Comparison of ENCODE assay signal across 21 cellular contexts in genomic region chr1:25530348-25531081, GRCh38.
"Had no signal": no experiment of that assay in that cellular context is flagged by ENCODE, and none has a peak within 500 bp of the region (broad histone marks: within the 10 kb centered on the region; RNA-seq: fewer than 3 reads in every experiment).

No MANE protein-coding gene starts in this region.

- H3K4me3 ChIP-seq: cardiac muscle cell had no signal

- H3K27ac ChIP-seq: brain microvascular endothelial cell, cardiac muscle cell had no signal

- H3K27ac Mint-ChIP-seq: activated CD4-positive, alpha-beta memory T cell treated with anti-CD3 and anti-CD28 coated beads for 36 hours; activated CD4-positive, alpha-beta T cell treated with anti-CD3 and anti-CD28 coated beads, Interleukin-2, amount 10 ng/mL, durations not matched to agents 7 days and 5 days; activated naive CD8-positive, alpha-beta T cell treated with anti-CD3 and anti-CD28 coated beads for 36 hours; T-helper 17 cell had no signal

- H3K27me3 ChIP-seq: brain microvascular endothelial cell, cardiac muscle cell had no signal

- DNase-seq: activated CD4-positive, alpha-beta memory T cell treated with anti-CD3 and anti-CD28 coated beads for 36 hours; activated CD4-positive, alpha-beta T cell treated with anti-CD3 and anti-CD28 coated beads, Interleukin-2, amount 10 ng/mL, durations not matched to agents 7 days and 5 days; activated CD4-positive, CD25-positive, alpha-beta regulatory T cell; activated CD8-positive, alpha-beta memory T cell treated with anti-CD3 and anti-CD28 coated beads for 24 hours; activated gamma-delta T cell; activated naive CD4-positive, alpha-beta T cell treated with anti-CD3 and anti-CD28 coated beads, Interleukin-2, amount 10 ng/mL, durations not matched to agents 7 days and 5 days; activated naive CD8-positive, alpha-beta T cell treated with anti-CD3 and anti-CD28 coated beads for 36 hours; activated T-cell treated with anti-CD3 and anti-CD28 coated beads, Interleukin-2, amount 50 U/mL, for 4 hours; brain microvascular endothelial cell; Kasumi-1; KBM-7; NCI-H1048; NCI-H1930; NCI-H2107; NCI-H446; NCI-H524; PC-3; SIG-M5; T-helper 17 cell; T-helper 9 cell had no signal

- H3K27me3 Mint-ChIP-seq: activated CD4-positive, alpha-beta memory T cell treated with anti-CD3 and anti-CD28 coated beads for 36 hours; activated naive CD8-positive, alpha-beta T cell treated with anti-CD3 and anti-CD28 coated beads for 36 hours; T-helper 17 cell had no signal

- H3K4me3 Mint-ChIP-seq: activated CD4-positive, alpha-beta memory T cell treated with anti-CD3 and anti-CD28 coated beads for 36 hours; activated CD4-positive, alpha-beta T cell treated with anti-CD3 and anti-CD28 coated beads, Interleukin-2, amount 10 ng/mL, durations not matched to agents 7 days and 5 days; activated naive CD4-positive, alpha-beta T cell treated with anti-CD3 and anti-CD28 coated beads, Interleukin-2, amount 10 ng/mL, durations not matched to agents 7 days and 5 days; activated naive CD8-positive, alpha-beta T cell treated with anti-CD3 and anti-CD28 coated beads for 36 hours; activated T-cell treated with anti-CD3 and anti-CD28 coated beads, Interleukin-2, amount 50 U/mL, for 4 hours; T-helper 17 cell had no signal

- H3K36me3 ChIP-seq: brain microvascular endothelial cell, cardiac muscle cell had no signal

- H3K36me3 Mint-ChIP-seq: activated CD4-positive, alpha-beta memory T cell treated with anti-CD3 and anti-CD28 coated beads for 36 hours; activated naive CD4-positive, alpha-beta T cell treated with anti-CD3 and anti-CD28 coated beads, Interleukin-2, amount 10 ng/mL, durations not matched to agents 7 days and 5 days; activated naive CD8-positive, alpha-beta T cell treated with anti-CD3 and anti-CD28 coated beads for 36 hours had no signal

- ATAC-seq: activated T-cell treated with anti-CD3 and anti-CD28 coated beads, Interleukin-2, amount 50 U/mL, for 4 hours; PC-3; T-helper 17 cell had no signal

- H3K4me1 Mint-ChIP-seq: activated naive CD8-positive, alpha-beta T cell treated with anti-CD3 and anti-CD28 coated beads for 36 hours had no signal
